ENCODE assay signal across 12 cellular contexts in genomic region chr1:3717715-3718601, GRCh38. TPM values are rescaled to one million over a fixed set of nuclear protein-coding genes. Genes with fewer than 3 reads are reported as not detected.
DNase-seq lines count a peak whose midpoint lies in the region; ATAC-seq, FAIRE-seq and TF ChIP-seq lines count a peak whose summit lies in the region.
"Had no signal": no experiment of that assay in that cellular context is flagged by ENCODE, and none has a peak within 500 bp of the region (broad histone marks: within the 10 kb centered on the region; RNA-seq: fewer than 3 reads in every experiment).

No MANE protein-coding gene starts in this region.

- H2AK9ac ChIP-seq in IMR-90 (replicated peaks; ENCODE audit: low read depth, low read length, poor library complexity): no peak overlapping the region

- ATAC-seq in IMR-90 (ENCODE audit: low read depth) (peak; percentile 83), GM12878 (peak; percentile 81), GM18858 (IDR thresholded peaks at IDR 0.05; ENCODE audit: unreplicated experiment) (no peak)
- ATAC-seq in CD8-positive, alpha-beta T cell: no peak

- TF ChIP-seq POLR2A in IMR-90 (IDR thresholded peaks at IDR 0.05; ENCODE audit: low read depth, low read length) (no peak), GM12878 (IDR thresholded peaks at IDR 0.05; ENCODE audit: low read depth, low read length) (no peak; the same call in 1 of the 2 replicates)

- H3K79me2 ChIP-seq in GM12878 (ENCODE audit: control insufficient read depth, insufficient read depth, low read length): no peaks in the 10 kb centered on the region

- no peak overlapping the region for H2BK5ac ChIP-seq in IMR-90 (ENCODE audit: low read depth, low read length, poor library complexity, severe bottlenecking)

- H3K4me3 ChIP-seq in IMR-90 (ENCODE audit: insufficient read depth, low read depth, low read length) (no peak overlapping the region), GM12878 (no peak overlapping the region)
- H3K4me3 ChIP-seq in CD8-positive, alpha-beta T cell (ENCODE audit: low read depth, low read length): no peak overlapping the region

- H3K27me3 ChIP-seq in IMR-90 (ENCODE audit: control insufficient read depth, insufficient read depth, low read length): peaks cover 39% of the 10 kb centered on the region
- no peaks in the 10 kb centered on the region for H3K27me3 ChIP-seq in GM12878 (replicated peaks in 1 of 2; ENCODE audit: control insufficient read depth in 2 of 2, insufficient read depth in 2 of 2, low read length in 1 of 2)
- H3K27me3 ChIP-seq in CD8-positive, alpha-beta T cell (ENCODE audit: insufficient read depth, low read length): no peaks in the 10 kb centered on the region
- H3K27me3 ChIP-seq: BE2C had no signal

- no peak overlapping the region for H2BK20ac ChIP-seq in IMR-90 (ENCODE audit: low read depth, low read length)

- intact Hi-C loops in activated CD4-positive, alpha-beta T cell treated with anti-CD3 and anti-CD28 coated beads, Interleukin-2, amount 10 ng/mL, durations not matched to agents 24 days and 14 days (cut with micrococcal nuclease): no loop called here
- intact Hi-C loops in IMR-90 (cut with micrococcal nuclease) (no loop called here), GM12878 (cut with micrococcal nuclease; ENCODE audit: unreplicated experiment) (no loop called here)
- intact Hi-C loops in CD8-positive, alpha-beta T cell (cut with DNase I, micrococcal nuclease): no loop called here

- H2AK5ac ChIP-seq in IMR-90 (ENCODE audit: low read depth, low read length): no peak overlapping the region

- no peak overlapping the region for H4K5ac ChIP-seq in IMR-90 (ENCODE audit: low read depth, low read length)

- H3K9me3 ChIP-seq in IMR-90 (ENCODE audit: control insufficient read depth, insufficient read depth, low read length): no peaks in the 10 kb centered on the region
- no peaks in the 10 kb centered on the region for H3K9me3 ChIP-seq in GM12878 (replicated peaks; ENCODE audit: control insufficient read depth, insufficient read depth, low read length)
- no peaks in the 10 kb centered on the region for H3K9me3 ChIP-seq in CD8-positive, alpha-beta T cell (ENCODE audit: low read length)
- H3K9me3 ChIP-seq: BE2C had no signal

- no peaks in the 10 kb centered on the region for H3K9me3 Mint-ChIP-seq in activated CD4-positive, alpha-beta T cell treated with anti-CD3 and anti-CD28 coated beads, Interleukin-2, amount 10 ng/mL, durations not matched to agents 24 days and 14 days
- no peaks in the 10 kb centered on the region for H3K9me3 Mint-ChIP-seq in CD8-positive, alpha-beta T cell
- no peaks in the 10 kb centered on the region for H3K9me3 Mint-ChIP-seq in chondrocyte (ENCODE audit: low read depth)
- H3K9me3 Mint-ChIP-seq: naive thymus-derived CD8-positive, alpha-beta T cell had no signal

- TF ChIP-seq CTCF in IMR-90 (conservative IDR thresholded peaks at IDR 0.05; ENCODE audit: low read depth, low read length) (no peak), GM12878 (IDR thresholded peaks at IDR 0.05 in 2 of 3, conservative IDR thresholded peaks at IDR 0.05 in 1 of 3; ENCODE audit: control insufficient read depth in 2 of 3, extremely low read depth in 1 of 3, insufficient read depth in 1 of 3, low read depth in 3 of 3, low read length in 3 of 3) (no peak), chondrocyte (IDR thresholded peaks at IDR 0.05) (no peak)
- no peak for TF ChIP-seq CTCF in CD8-positive, alpha-beta T cell (IDR thresholded peaks at IDR 0.05)

- peak; percentile 79 for DNase-seq in activated CD4-positive, alpha-beta T cell treated with anti-CD3 and anti-CD28 coated beads, Interleukin-2, amount 10 ng/mL, durations not matched to agents 24 days and 14 days
- DNase-seq in activated CD4-positive, alpha-beta T cell treated with anti-CD3 and anti-CD28 coated beads for 1 hour: no peak
- DNase-seq in IMR-90 (no peak), GM12878 (ENCODE audit: low read depth, low spot score) (no peak), retina (peak; percentile 74), chondrocyte (ENCODE audit: low spot score) (no peak)
- no peak for DNase-seq in CD8-positive, alpha-beta T cell
- DNase-seq: head of caudate nucleus had no signal

- in situ Hi-C loops in IMR-90 (cut with MboI; ENCODE audit: low sequenced_read_pairs) (no loop called here), GM12878 (cut with MboI) (no loop called here)

- dilution Hi-C loops in IMR-90 (cut with HindIII; ENCODE audit: low sequenced_read_pairs, unreplicated experiment): no loop called here

- SMC1A ChIA-PET in GM12878 (lab: Charles Lee; ENCODE audit: uncharacterized antibody, unreplicated experiment): no interaction called here

- no peaks in the 10 kb centered on the region for H3K9me1 ChIP-seq in IMR-90 (ENCODE audit: insufficient read depth, low read length)

- FAIRE-seq in GM12878 (lab: Jason Lieb, UNC): no peak

- H3K27ac Mint-ChIP-seq in activated CD4-positive, alpha-beta T cell treated with anti-CD3 and anti-CD28 coated beads, Interleukin-2, amount 10 ng/mL, durations not matched to agents 24 days and 14 days: no peak overlapping the region
- no peak overlapping the region for H3K27ac Mint-ChIP-seq in CD8-positive, alpha-beta T cell
- H3K27ac Mint-ChIP-seq in chondrocyte (ENCODE audit: unreplicated experiment): no peak overlapping the region
- H3K27ac Mint-ChIP-seq: naive thymus-derived CD8-positive, alpha-beta T cell had no signal

- no peak overlapping the region for H3K23ac ChIP-seq in IMR-90 (ENCODE audit: low read depth, low read length)

- H4K91ac ChIP-seq in IMR-90 (ENCODE audit: insufficient read depth, low read depth, low read length): no peak overlapping the region

- no peak overlapping the region for H3K27ac ChIP-seq in IMR-90 (ENCODE audit: insufficient read depth, low read length)
- no peak overlapping the region for H3K27ac ChIP-seq in GM12878 (ENCODE audit: control insufficient read depth, insufficient read depth)
- no peak overlapping the region for H3K27ac ChIP-seq in CD8-positive, alpha-beta T cell (ENCODE audit: low read depth, low read length)
- H3K27ac ChIP-seq: KMS-11 had no signal

- no peak overlapping the region for H3K56ac ChIP-seq in IMR-90 (ENCODE audit: extremely low read depth, insufficient read depth, low read length)

- H2AFZ ChIP-seq in IMR-90 (replicated peaks; ENCODE audit: low read length, poor library complexity): no peak overlapping the region
- H2AFZ ChIP-seq in GM12878 (ENCODE audit: control insufficient read depth, low read depth, low read length): no peak overlapping the region

- no peak for TF ChIP-seq EP300 in GM12878 (IDR thresholded peaks at IDR 0.05; ENCODE audit: borderline replicate concordance in 1 of 2, control insufficient read depth in 1 of 2, low read depth in 2 of 2, low read length in 2 of 2)

- no peak overlapping the region for H3K4me3 Mint-ChIP-seq in activated CD4-positive, alpha-beta T cell treated with anti-CD3 and anti-CD28 coated beads, Interleukin-2, amount 10 ng/mL, durations not matched to agents 24 days and 14 days
- no peak overlapping the region for H3K4me3 Mint-ChIP-seq in CD8-positive, alpha-beta T cell
- no peak overlapping the region for H3K4me3 Mint-ChIP-seq in chondrocyte (ENCODE audit: unreplicated experiment)
- H3K4me3 Mint-ChIP-seq: naive thymus-derived CD8-positive, alpha-beta T cell had no signal

- H2BK15ac ChIP-seq in IMR-90 (ENCODE audit: low read depth, low read length): no peak overlapping the region

- H3K14ac ChIP-seq in IMR-90 (replicated peaks; ENCODE audit: low read depth, low read length): no peak overlapping the region

- no peaks in the 10 kb centered on the region for H3K36me3 Mint-ChIP-seq in activated CD4-positive, alpha-beta T cell treated with anti-CD3 and anti-CD28 coated beads, Interleukin-2, amount 10 ng/mL, durations not matched to agents 24 days and 14 days (ENCODE audit: low read depth)
- H3K36me3 Mint-ChIP-seq in CD8-positive, alpha-beta T cell: no peaks in the 10 kb centered on the region
- H3K36me3 Mint-ChIP-seq in chondrocyte (ENCODE audit: low read depth): no peaks in the 10 kb centered on the region
- H3K36me3 Mint-ChIP-seq: naive thymus-derived CD8-positive, alpha-beta T cell had no signal

- WGBS in IMR-90 (ENCODE audit: extremely low coverage in 2 of 2, insufficient read length in 1 of 2), 2 experiments: 32% methylated on average over 6 of the region's 40 CpGs; no CpG with 5 or more reads in 1 of the 2 experiments
- WGBS in GM12878 (ENCODE audit: insufficient coverage, insufficient replicate concordance, low lambda C conversion rate, missing lambda C conversion rate): 46% methylated on average over 35 of the region's 40 CpGs

- H3K27me3 Mint-ChIP-seq in activated CD4-positive, alpha-beta T cell treated with anti-CD3 and anti-CD28 coated beads, Interleukin-2, amount 10 ng/mL, durations not matched to agents 24 days and 14 days: no peaks in the 10 kb centered on the region
- peaks cover 3% of the 10 kb centered on the region for H3K27me3 Mint-ChIP-seq in CD8-positive, alpha-beta T cell (ENCODE audit: low read depth)
- no peaks in the 10 kb centered on the region for H3K27me3 Mint-ChIP-seq in chondrocyte (ENCODE audit: low read depth)

- no TSS peak for BruUV-seq in IMR-90 (replicated peaks; lab: Mats Ljungman, UMichigan)
- no TSS peak for BruUV-seq in GM12878 (replicated peaks; lab: Mats Ljungman, UMichigan)

- H3K79me1 ChIP-seq in IMR-90 (ENCODE audit: low read depth in 1 of 2, low read length in 2 of 2): no peaks in the 10 kb centered on the region

- H4K20me1 ChIP-seq in IMR-90 (ENCODE audit: insufficient read depth, low read length): no peaks in the 10 kb centered on the region
- no peaks in the 10 kb centered on the region for H4K20me1 ChIP-seq in GM12878 (ENCODE audit: control insufficient read depth, insufficient read depth)

- H3K18ac ChIP-seq in IMR-90 (ENCODE audit: low read depth, low read length): no peak overlapping the region

- RAD21 ChIA-PET in GM12878 (lab: Charles Lee; ENCODE audit: unreplicated experiment): interaction anchor here (0.6 to 1.0 kb wide), 2 partner anchors 40 to 99 kb away, joined by 3 to 5 read pairs; no protein-coding TSS in a partner anchor

- CTCF ChIA-PET in IMR-90 (lab: Yijun Ruan, JAX) (no interaction called here), GM12878 (lab: Yijun Ruan, JAX) (interaction anchor here (0.9 kb wide), 1 partner anchor 11 kb away, joined by 3 read pairs; no protein-coding TSS in a partner anchor)
- CTCF ChIA-PET in CD8-positive, alpha-beta T cell (lab: Charles Lee): no interaction called here

- H3K9ac ChIP-seq in IMR-90 (ENCODE audit: low read depth, low read length): no peak overlapping the region
- no peak overlapping the region for H3K9ac ChIP-seq in GM12878 (ENCODE audit: control insufficient read depth, insufficient read depth, low read length)
- H3K9ac ChIP-seq: KMS-11 had no signal

- H3K36me3 ChIP-seq in IMR-90 (ENCODE audit: control insufficient read depth, insufficient read depth, low read length) (no peaks in the 10 kb centered on the region), GM12878 (ENCODE audit: control insufficient read depth in 2 of 2, insufficient read depth in 2 of 2, low read length in 1 of 2) (peaks cover 0 to under 1% of the 10 kb centered on the region in 2 experiments; a peak in 2 of 4 replicates)
- no peaks in the 10 kb centered on the region for H3K36me3 ChIP-seq in CD8-positive, alpha-beta T cell (ENCODE audit: insufficient read depth, low read length)
- H3K36me3 ChIP-seq: BE2C had no signal

- no peak overlapping the region for H3K4ac ChIP-seq in IMR-90 (ENCODE audit: low read depth, low read length)

- no peaks in the 10 kb centered on the region for H3K4me1 Mint-ChIP-seq in activated CD4-positive, alpha-beta T cell treated with anti-CD3 and anti-CD28 coated beads, Interleukin-2, amount 10 ng/mL, durations not matched to agents 24 days and 14 days
- no peaks in the 10 kb centered on the region for H3K4me1 Mint-ChIP-seq in CD8-positive, alpha-beta T cell (ENCODE audit: low read depth)
- no peaks in the 10 kb centered on the region for H3K4me1 Mint-ChIP-seq in chondrocyte (ENCODE audit: low read depth)

- no peak for TF ChIP-seq RAD21 in IMR-90 (IDR thresholded peaks at IDR 0.05; ENCODE audit: low read length)
- TF ChIP-seq RAD21 in GM12878 (IDR thresholded peaks at IDR 0.05; ENCODE audit: insufficient read depth, low read depth, low read length): no peak

- H4K8ac ChIP-seq in IMR-90 (ENCODE audit: low read depth in 2 of 2, low read length in 2 of 2): no peak overlapping the region

- H3K4me1 ChIP-seq in IMR-90 (ENCODE audit: control insufficient read depth, insufficient read depth, low read length) (no peaks in the 10 kb centered on the region), GM12878 (ENCODE audit: control insufficient read depth, insufficient read depth, low read length) (peaks cover 6% of the 10 kb centered on the region; the same call in 1 of the 2 replicates)
- H3K4me1 ChIP-seq in CD8-positive, alpha-beta T cell (ENCODE audit: insufficient read depth, low read length): no peaks in the 10 kb centered on the region

- no peak overlapping the region for H3K4me2 ChIP-seq in IMR-90 (ENCODE audit: low read depth, low read length)
- H3K4me2 ChIP-seq in GM12878 (ENCODE audit: control insufficient read depth, insufficient read depth): no peak overlapping the region; the same call in 1 of the 2 replicates
- H3K4me2 ChIP-seq: KMS-11 had no signal

- POLR2A ChIA-PET in IMR-90 (lab: Charles Lee; ENCODE audit: unreplicated experiment) (interaction anchor here (0.5 kb wide), 1 partner anchor 184 kb away, joined by 3 read pairs; no protein-coding TSS in a partner anchor), GM12878 (lab: Charles Lee) (no interaction called here)
- POLR2A ChIA-PET in CD8-positive, alpha-beta T cell (lab: Charles Lee): no interaction called here

- H2BK120ac ChIP-seq in IMR-90 (ENCODE audit: low read depth, low read length): no peak overlapping the region

RNA-seq across cellular contexts. Expression of gene CCDC27, which starts 34.3 kb away (rescaled TPM):
- total RNA-seq in activated CD4-positive, alpha-beta T cell treated with anti-CD3 and anti-CD28 coated beads, Interleukin-2, amount 10 ng/mL, durations not matched to agents 24 days and 14 days: not detected in 2 replicates
- not detected in 2 replicates for total RNA-seq in IMR-90 (2012; rRNA removed)
- not detected in 2 replicates for polyA plus RNA-seq in IMR-90 (2012; rRNA removed)
- polyA plus RNA-seq in IMR-90 (2012; cell fraction: cytosol; rRNA removed): not detected in 2 replicates
- not detected in 2 replicates for polyA plus RNA-seq in IMR-90 (2012; cell fraction: nucleus; rRNA removed; ENCODE audit: low replicate concordance)
- not detected in 2 replicates for total RNA-seq in GM12878 (2013; cell fraction: nucleolus; rRNA removed)
- total RNA-seq in GM12878 (2014; rRNA removed): not detected in 2 replicates
- total RNA-seq in GM12878 (2014; rRNA removed; fragmentation: Illumina TruSeq; extraction: Trizol): not detected in 2 replicates
- not detected in 2 replicates for total RNA-seq in GM12878 (2021)
- polyA plus RNA-seq in GM12878 (2011; ENCODE audit: low read depth): not detected
- not detected in 2 replicates for polyA plus RNA-seq in GM12878 (2011; rRNA removed)
- polyA plus RNA-seq in GM12878 (2011; cell fraction: cytosol; rRNA removed): not detected in 2 replicates
- polyA plus RNA-seq in GM12878 (2011; cell fraction: nucleus; rRNA removed): not detected in 2 replicates
- not detected in 2 replicates for polyA plus RNA-seq in GM12878 (2012)
- not detected in 2 replicates for polyA plus RNA-seq in GM12878 (2014; fragmentation: Illumina TruSeq; extraction: Trizol)
- under 1 TPM in 1 of 2 experiments, not detected in 1; 0.05 TPM for polyA plus RNA-seq in GM12878 (2014; fragmentation: Nextera tagmentation; extraction: Ambion mirVana)
- polyA plus RNA-seq in GM12878 (2014; rRNA removed): not detected in 2 replicates
- not detected for polyA plus RNA-seq in GM12878 (2016; fragmentation: Nextera tagmentation; extraction: Ambion mirVana)
- polyA minus RNA-seq in GM12878 (2011; rRNA and poly(A)+ RNA removed): not detected in 2 replicates
- polyA minus RNA-seq in GM12878 (2011; cell fraction: cytosol; rRNA and poly(A)+ RNA removed): not detected in 2 replicates
- not detected in 2 replicates for polyA minus RNA-seq in GM12878 (2011; cell fraction: nucleus; rRNA and poly(A)+ RNA removed)
- not detected for total RNA-seq in CD8-positive, alpha-beta T cell
- not detected in 3 replicates for total RNA-seq in chondrocyte
- total RNA-seq: naive thymus-derived CD8-positive, alpha-beta T cell had no signal
- polyA plus RNA-seq: naive thymus-derived CD8-positive, alpha-beta T cell had no signal

RNA-seq across cellular contexts. Expression of gene SMIM1, which starts 54.6 kb away (rescaled TPM):
- 0.66 and 1.4 TPM in 2 replicates for total RNA-seq in activated CD4-positive, alpha-beta T cell treated with anti-CD3 and anti-CD28 coated beads, Interleukin-2, amount 10 ng/mL, durations not matched to agents 24 days and 14 days
- total RNA-seq in IMR-90 (2012; rRNA removed) (0.90 and 1.9 TPM in 2 replicates), GM12878 (2014; rRNA removed) (0.71 TPM in 1 of 2 replicates, not detected in the other), GM12878 (2014; rRNA removed; fragmentation: Illumina TruSeq; extraction: Trizol) (not detected in 2 replicates), GM12878 (2021) (0.53 TPM in 1 of 2 replicates, not detected in the other), chondrocyte (0.72 to 1.00 TPM in 2 of 3 replicates, not detected in the other)
- polyA plus RNA-seq in IMR-90 (2012; rRNA removed) (3.4 and 7.6 TPM in 2 replicates), GM12878 (2011; rRNA removed) (0.30 TPM in 1 of 2 replicates, not detected in the other), GM12878 (2014; fragmentation: Illumina TruSeq; extraction: Trizol) (not detected in 2 replicates), GM12878 (2014; fragmentation: Nextera tagmentation; extraction: Ambion mirVana) (not detected), GM12878 (2014; rRNA removed) (0.37 and 1.1 TPM in 2 replicates), GM12878 (2016; fragmentation: Nextera tagmentation; extraction: Ambion mirVana) (not detected)
- polyA plus RNA-seq in IMR-90 (2012; cell fraction: cytosol; rRNA removed): 2.4 and 11.2 TPM in 2 replicates
- 1.2 and 5.9 TPM in 2 replicates for polyA plus RNA-seq in IMR-90 (2012; cell fraction: nucleus; rRNA removed; ENCODE audit: low replicate concordance)
- 3.9 TPM in 1 of 2 replicates, not detected in the other for total RNA-seq in GM12878 (2013; cell fraction: nucleolus; rRNA removed)
- not detected for polyA plus RNA-seq in GM12878 (2011; ENCODE audit: low read depth)
- 0.54 and 0.92 TPM in 2 replicates for polyA plus RNA-seq in GM12878 (2011; cell fraction: cytosol; rRNA removed)
- 0.36 and 0.94 TPM in 2 replicates for polyA plus RNA-seq in GM12878 (2011; cell fraction: nucleus; rRNA removed)
- polyA plus RNA-seq in GM12878 (2012): 0.97 and 1.8 TPM in 2 replicates
- polyA minus RNA-seq in GM12878 (2011; rRNA and poly(A)+ RNA removed): not detected in 2 replicates
- polyA minus RNA-seq in GM12878 (2011; cell fraction: cytosol; rRNA and poly(A)+ RNA removed): not detected in 2 replicates
- polyA minus RNA-seq in GM12878 (2011; cell fraction: nucleus; rRNA and poly(A)+ RNA removed): 0.97 and 1.1 TPM in 2 replicates
- total RNA-seq in CD8-positive, alpha-beta T cell: 1 to 10 TPM; 1.5 to 1.6 TPM

Comparison
In these comparisons a context has a peak if more than half of its experiments do, and no peak if none do; other contexts are left out.
1. DNase-seq: peak in activated CD4-positive, alpha-beta T cell treated with anti-CD3 and anti-CD28 coated beads, Interleukin-2, amount 10 ng/mL, durations not matched to agents 24 days and 14 days (single experiment) and retina (single experiment); none in activated CD4-positive, alpha-beta T cell treated with anti-CD3 and anti-CD28 coated beads for 1 hour (single experiment), IMR-90 (single experiment), GM12878 (single experiment), CD8-positive, alpha-beta T cell (0 of 7) and chondrocyte (single experiment).
2. ATAC-seq: peak in IMR-90 (single experiment) and GM12878 (single experiment); none in CD8-positive, alpha-beta T cell (single experiment) and GM18858 (single experiment).